In genomic region chr5:96702503-96703383, GRCh38 we compare ENCODE assay signal across 1 cellular context.
TF ChIP-seq lines count a peak whose summit lies in the region.

No MANE protein-coding gene starts in this region.

TF ChIP-seq in HCT116, 20 proteins besides CTCF, POLR2A, EP300 and RAD21 (continued from another document):
- TF ChIP-seq ZBTB33 (IDR thresholded peaks at IDR 0.05; ENCODE audit: extremely low read depth, insufficient replicate concordance, low read length) (no peak), ELF1 (IDR thresholded peaks at IDR 0.05; ENCODE audit: borderline replicate concordance, low read depth) (no peak), EZH2 (IDR thresholded peaks at IDR 0.05) (no peak), POLR2AphosphoS5 (IDR thresholded peaks at IDR 0.05; ENCODE audit: low read depth, low read length) (peak; percentile 61), TCF7L2 (IDR thresholded peaks at IDR 0.05; ENCODE audit: borderline replicate concordance, extremely low read depth, insufficient read depth, insufficient read length) (no peak), SIN3A (IDR thresholded peaks at IDR 0.05; ENCODE audit: low read depth) (peak; percentile 84), CBX3 (IDR thresholded peaks at IDR 0.05; ENCODE audit: low read depth) (peak; percentile 67; the same call in 1 of the 2 replicates)
